In genomic region chr3:122890077-122890484, GRCh38 we compare ENCODE assay signal across 9 cellular contexts.
DNase-seq lines count a peak whose midpoint lies in the region; ATAC-seq, FAIRE-seq and TF ChIP-seq lines count a peak whose summit lies in the region.
"Had no signal": no experiment of that assay in that cellular context is flagged by ENCODE, and none has a peak within 500 bp of the region (broad histone marks: within the 10 kb centered on the region; RNA-seq: fewer than 3 reads in every experiment).

No MANE protein-coding gene starts in this region.

- DNase-seq in SK-N-SH = no peak
- peak; percentile 4 to 41 for DNase-seq in lung microvascular endothelial cell (ENCODE audit: low read depth in 2 of 2)
- DNase-seq in HTR-8/SVneo (ENCODE audit: insufficient read length, low spot score) = no peak
- DNase-seq in stimulated activated CD4-positive, alpha-beta T cell treated with anti-CD3 and anti-CD28 coated beads, Interleukin-2, amount 100 ng/mL, for 48 hours = no peak
- DNase-seq in NOMO-1 treated with DMSO at 0.1 percent for 48 hours (lab: John Stamatoyannopoulos, UW; ENCODE audit: unreplicated experiment) = no peak

- 66% methylated on average over 4 of the region's 4 CpGs for WGBS in SK-N-SH (ENCODE audit: low lambda C conversion rate)

- CTCF ChIA-PET in SK-N-SH (lab: Yijun Ruan, JAX) = interaction anchor here (1.4 to 1.9 kb wide), 4 partner anchors 9 to 53 kb away, joined by 3 to 5 read pairs (median 3); no protein-coding TSS in a partner anchor

- no peak overlapping the region for H3K9ac ChIP-seq in SK-N-SH

- peak overlapping the region in 1 of 5 experiments; percentile 20 for H3K4me3 Mint-ChIP-seq in brain

- no peak for TF ChIP-seq RAD21 in SK-N-SH (IDR thresholded peaks at IDR 0.05; ENCODE audit: low read length)

- TF ChIP-seq CTCF in SK-N-SH (IDR thresholded peaks at IDR 0.05) (no peak), brain (conservative IDR thresholded peaks at IDR 0.05) (no peak)

- H3K9me3 Mint-ChIP-seq in brain = no peaks in the 10 kb centered on the region

- no peaks in the 10 kb centered on the region for H3K79me2 ChIP-seq in SK-N-SH (ENCODE audit: insufficient read depth)

- peak overlapping the region; percentile 40 to 93 (median 52) for H3K27ac Mint-ChIP-seq in brain

- H3K4me2 ChIP-seq in SK-N-SH = no peak overlapping the region

- no peaks in the 10 kb centered on the region for H3K36me3 Mint-ChIP-seq in brain

- no peak overlapping the region for H3K4me3 ChIP-seq in SK-N-SH (ENCODE audit: low read depth in 2 of 2, low read length in 1 of 2)

- H2AFZ ChIP-seq in SK-N-SH (ENCODE audit: low read depth) = no peak overlapping the region

- POLR2A ChIA-PET in SK-N-SH (lab: Yijun Ruan, JAX) = no interaction called here

- H3K4me1 Mint-ChIP-seq in brain = peaks cover 57% of the 10 kb centered on the region

- no peak for FAIRE-seq in HTR-8/SVneo (lab: Jason Lieb, UNC)
- FAIRE-seq: TTC549 had no signal

- peaks cover 0 to 20% of the 10 kb centered on the region in 2 experiments; a peak in 1 of 4 replicates for H3K4me1 ChIP-seq in SK-N-SH (ENCODE audit: control insufficient read depth in 1 of 2, insufficient read depth in 2 of 2, low read depth in 1 of 2, low read length in 1 of 2)

- no peaks in the 10 kb centered on the region for H3K9me2 ChIP-seq in SK-N-SH

- no peaks in the 10 kb centered on the region for H3K36me3 ChIP-seq in SK-N-SH (replicated peaks in 1 of 2; ENCODE audit: control insufficient read depth in 1 of 2, insufficient read depth in 2 of 2, low read length in 1 of 2)

- no peaks in the 10 kb centered on the region for H4K20me1 ChIP-seq in SK-N-SH (ENCODE audit: insufficient read depth)

- H3F3A ChIP-seq in SK-N-SH (replicated peaks; ENCODE audit: insufficient read depth) = no peaks in the 10 kb centered on the region

- no peak overlapping the region for H3K27ac ChIP-seq in SK-N-SH (ENCODE audit: low read depth in 2 of 2, low read length in 1 of 2)

- ATAC-seq in SK-N-SH treated with all-trans-retinoic acid at 6 μM for 48 hours (peak; percentile 47; the same call in 2 of the 3 replicates), HG03103 (IDR thresholded peaks at IDR 0.05; ENCODE audit: low read depth, unreplicated experiment) (peak; percentile 46)

- no peaks in the 10 kb centered on the region for H3K9me3 ChIP-seq in SK-N-SH

- peaks cover 3% of the 10 kb centered on the region for H3K27me3 Mint-ChIP-seq in brain

- no peaks in the 10 kb centered on the region for H3K27me3 ChIP-seq in SK-N-SH (ENCODE audit: insufficient read depth)

- no peak for TF ChIP-seq EP300 in SK-N-SH (IDR thresholded peaks at IDR 0.05; ENCODE audit: borderline replicate concordance in 1 of 2, low read depth in 1 of 2, low read length in 1 of 2)

TF ChIP-seq in SK-N-SH treated with all-trans-retinoic acid at 6 μM for 48 hours, 23 proteins besides CTCF, POLR2A, EP300 and RAD21:
- no peak for TF ChIP-seq PPARA (CRISPR knock-in tag; IDR thresholded peaks at IDR 0.05; ENCODE audit: borderline replicate concordance)
- no peak for TF ChIP-seq ARNTL (CRISPR knock-in tag; IDR thresholded peaks at IDR 0.05; ENCODE audit: borderline replicate concordance, low read depth)
- no peak for TF ChIP-seq CSRNP3 (CRISPR knock-in tag; IDR thresholded peaks at IDR 0.05)
- no peak for TF ChIP-seq TCF4 (CRISPR knock-in tag; IDR thresholded peaks at IDR 0.05; ENCODE audit: borderline replicate concordance)
- TF ChIP-seq GLIS3 (CRISPR knock-in tag; IDR thresholded peaks at IDR 0.05) = no peak
- no peak for TF ChIP-seq ISL1 (CRISPR knock-in tag; IDR thresholded peaks at IDR 0.05)
- TF ChIP-seq PATZ1 (CRISPR knock-in tag; IDR thresholded peaks at IDR 0.05; ENCODE audit: borderline replicate concordance) = no peak
- TF ChIP-seq RARB (CRISPR knock-in tag; IDR thresholded peaks at IDR 0.05) = no peak
- TF ChIP-seq ZC3H10 (CRISPR knock-in tag; IDR thresholded peaks at IDR 0.05) = no peak
- no peak for TF ChIP-seq ESRRG (CRISPR knock-in tag; IDR thresholded peaks at IDR 0.05)
- TF ChIP-seq ZNF70 (CRISPR knock-in tag; IDR thresholded peaks at IDR 0.05) = no peak
- no peak for TF ChIP-seq TOX (CRISPR knock-in tag; IDR thresholded peaks at IDR 0.05; ENCODE audit: borderline replicate concordance)
TF ChIP-seq in SK-N-SH treated with all-trans-retinoic acid at 6 μM for 48 hours: peak in this region for 0.

TF ChIP-seq in SK-N-SH, 30 proteins besides CTCF, POLR2A, EP300 and RAD21:
- TF ChIP-seq YY1 (IDR thresholded peaks at IDR 0.05; ENCODE audit: low read depth) (no peak), IRF3 (IDR thresholded peaks at IDR 0.05; ENCODE audit: low read depth, low read length) (no peak), FOSL2 (IDR thresholded peaks at IDR 0.05; ENCODE audit: borderline replicate concordance, low read depth) (no peak), POLR2AphosphoS5 (IDR thresholded peaks at IDR 0.05; ENCODE audit: low read depth, low read length) (no peak), MEF2A (IDR thresholded peaks at IDR 0.05; ENCODE audit: borderline replicate concordance, low read depth) (no peak), NFIC (IDR thresholded peaks at IDR 0.05; ENCODE audit: borderline replicate concordance) (no peak), CHD2 (IDR thresholded peaks at IDR 0.05; ENCODE audit: low read length, partially characterized antibody) (no peak), TCF12 (IDR thresholded peaks at IDR 0.05) (no peak), SMC3 (IDR thresholded peaks at IDR 0.05; ENCODE audit: low read depth, low read length) (no peak), MAX (IDR thresholded peaks at IDR 0.05; ENCODE audit: low read depth) (no peak), GATA2 (CRISPR knock-in tag; IDR thresholded peaks at IDR 0.05) (no peak), NRF1 (IDR thresholded peaks at IDR 0.05; ENCODE audit: low read depth, low read length) (no peak), PBX3 (IDR thresholded peaks at IDR 0.05) (no peak), RFX5 (IDR thresholded peaks at IDR 0.05; ENCODE audit: low read length) (no peak), SIN3A (IDR thresholded peaks at IDR 0.05; ENCODE audit: borderline replicate concordance, low read depth, low read length) (no peak), USF1 (IDR thresholded peaks at IDR 0.05; ENCODE audit: borderline replicate concordance, low read depth) (no peak), RXRA (IDR thresholded peaks at IDR 0.05; ENCODE audit: borderline replicate concordance, low read depth) (no peak), TAF1 (IDR thresholded peaks at IDR 0.05; ENCODE audit: borderline replicate concordance, low read depth, low read length) (no peak)

Comparison
In these comparisons a context has a peak if more than half of its experiments do, and no peak if none do; other contexts are left out.
1. DNase-seq: peak in lung microvascular endothelial cell (2 of 2); none in SK-N-SH (single experiment), HTR-8/SVneo (single experiment), stimulated activated CD4-positive, alpha-beta T cell treated with anti-CD3 and anti-CD28 coated beads, Interleukin-2, amount 100 ng/mL, for 48 hours (0 of 2) and NOMO-1 treated with DMSO at 0.1 percent for 48 hours (single experiment).